Comparison of ENCODE assay signal across 9 cellular contexts in the genomic region with DNA sequence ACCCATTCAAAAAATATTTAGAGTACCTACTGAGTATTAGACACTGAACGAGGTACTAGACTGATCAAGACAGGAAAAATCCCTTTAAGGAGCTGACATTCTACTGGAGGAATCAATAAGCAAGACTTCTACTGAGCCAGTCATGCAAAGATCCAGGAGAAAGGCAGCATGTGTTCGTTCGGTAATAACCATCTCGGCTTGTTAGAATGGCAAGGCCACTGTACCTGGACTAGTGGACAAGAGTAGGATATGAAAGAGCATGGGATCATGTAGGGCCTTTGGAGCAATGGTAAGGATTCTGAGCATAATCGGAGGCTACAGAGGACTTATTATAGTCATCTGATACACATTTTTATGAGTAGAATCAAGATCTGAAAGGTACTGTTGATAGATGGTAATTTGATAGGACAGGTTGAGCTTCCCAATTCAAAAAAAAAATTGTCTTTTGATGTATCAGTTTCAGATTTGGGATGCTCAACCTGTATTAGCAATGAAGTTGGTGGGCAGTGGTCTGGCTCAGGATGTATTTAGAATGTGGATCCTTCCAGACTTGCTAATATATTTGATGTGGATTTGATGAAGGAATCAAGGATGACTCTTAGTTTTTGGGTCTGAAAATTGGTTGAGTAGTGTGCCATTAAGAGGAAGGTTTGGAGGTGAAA. TPM values are rescaled to one million over a fixed set of nuclear protein-coding genes. Genes with fewer than 3 reads are reported as not detected.
DNase-seq lines count a peak whose midpoint lies in the region; ATAC-seq, FAIRE-seq and TF ChIP-seq lines count a peak whose summit lies in the region.
"Had no signal": no experiment of that assay in that cellular context is flagged by ENCODE, and none has a peak within 500 bp of the region (broad histone marks: within the 10 kb centered on the region; RNA-seq: fewer than 3 reads in every experiment).

No MANE protein-coding gene starts in this region.

- no peak overlapping the region for H2BK20ac ChIP-seq in H1 (ENCODE audit: low read length)

- no peak overlapping the region for H2AFZ ChIP-seq in OCI-LY7 (ENCODE audit: low read length)
- no peak overlapping the region for H2AFZ ChIP-seq in H1 (ENCODE audit: low read length)

- TF ChIP-seq CTCF in OCI-LY7 (conservative IDR thresholded peaks at IDR 0.05; ENCODE audit: low read length), result no peak
- no peak for TF ChIP-seq CTCF in H1 (IDR thresholded peaks at IDR 0.05; ENCODE audit: control extremely low read depth in 1 of 3, insufficient read depth in 1 of 3, low read depth in 1 of 3, low read length in 3 of 3)
- TF ChIP-seq CTCF in spleen (IDR thresholded peaks at IDR 0.05 in 8 of 11, conservative IDR thresholded peaks at IDR 0.05 in 3 of 11), result no peak
- TF ChIP-seq CTCF in RWPE1 (conservative IDR thresholded peaks at IDR 0.05; ENCODE audit: low read depth), result no peak

- H3K18ac ChIP-seq in H1 (ENCODE audit: extremely low read depth, low read length), result no peak overlapping the region

- no peak overlapping the region for H2AK5ac ChIP-seq in H1 (ENCODE audit: low read depth, low read length)

- no peak overlapping the region for H3K14ac ChIP-seq in H1 (ENCODE audit: insufficient read length)

- H3K4me2 ChIP-seq in OCI-LY7 (ENCODE audit: low read length), result peak overlapping the region; percentile 85
- peak overlapping the region; percentile 75 to 82 for H3K4me2 ChIP-seq in H1 (ENCODE audit: insufficient read depth in 1 of 2, low read depth in 2 of 2, low read length in 2 of 2)

- peak in 1 of 2 experiments; percentile 49; a peak in 2 of 3 replicates for TF ChIP-seq POLR2A in H1 (IDR thresholded peaks at IDR 0.05; ENCODE audit: control extremely low read depth in 1 of 2, low read depth in 2 of 2, low read length in 2 of 2)
- TF ChIP-seq POLR2A in spleen (IDR thresholded peaks at IDR 0.05), result no peak

- TF ChIP-seq RAD21 in H1 (IDR thresholded peaks at IDR 0.05 in 1 of 2, conservative IDR thresholded peaks at IDR 0.05 in 1 of 2; ENCODE audit: low read depth in 2 of 2, low read length in 2 of 2), result no peak

- no peak overlapping the region for H3K9ac ChIP-seq in H1 (replicated peaks in 1 of 4; ENCODE audit: extremely low read depth in 1 of 4, low read depth in 3 of 4, low read length in 3 of 4)

- H4K5ac ChIP-seq in H1 (ENCODE audit: insufficient read length, low read depth, low read length), result no peak overlapping the region

- H3K4me3 ChIP-seq in OCI-LY7 (ENCODE audit: low read depth, low read length, poor library complexity, severe bottlenecking) (peak overlapping the region; percentile 88), H1 (ENCODE audit: extremely low read depth in 1 of 4, insufficient read depth in 2 of 4, low read depth in 3 of 4, low read length in 4 of 4) (peak overlapping the region in 1 of 4 experiments; percentile 87; a peak in 2 of 8 replicates), spleen (no peak overlapping the region)
- H3K4me3 ChIP-seq: lung had no signal

- H3K36me3 ChIP-seq in OCI-LY7 (ENCODE audit: insufficient read depth, low read length) (peaks cover 70% of the 10 kb centered on the region), H1 (ENCODE audit: control insufficient read depth in 2 of 4, insufficient read depth in 4 of 4, low read length in 3 of 4) (peaks cover 0 to 34% (median 6%) of the 10 kb centered on the region in 4 experiments; a peak in 5 of 8 replicates), spleen (peaks cover 0 to 46% (median 17%) of the 10 kb centered on the region in 6 donors)

- no peak overlapping the region for H2BK12ac ChIP-seq in H1 (ENCODE audit: low read depth, low read length)

- H3K79me1 ChIP-seq in H1 (ENCODE audit: low read depth, low read length), result no peaks in the 10 kb centered on the region; the same call in 1 of the 2 replicates

- no peak overlapping the region for H2BK5ac ChIP-seq in H1 (ENCODE audit: low read depth, low read length)

- no peaks in the 10 kb centered on the region for H3K27me3 ChIP-seq in H1 (replicated peaks in 1 of 4; ENCODE audit: control insufficient read depth in 3 of 4, extremely low read depth in 1 of 4, insufficient read depth in 3 of 4, low read length in 3 of 4)
- no peaks in the 10 kb centered on the region for H3K27me3 ChIP-seq in spleen (replicated peaks in 1 of 7)

- no peak overlapping the region for H3K56ac ChIP-seq in H1 (replicated peaks; ENCODE audit: insufficient read length, low read depth, low read length)

- BruUV-seq in OCI-LY7 (replicated peaks; lab: Mats Ljungman, UMichigan), result no TSS peak

- no peak overlapping the region for H2BK120ac ChIP-seq in H1 (replicated peaks; ENCODE audit: low read depth, low read length)

- 84% methylated on average over 5 of the region's 5 CpGs; no CpG with 5 or more reads in 1 of the 2 experiments for WGBS in H1 (ENCODE audit: extremely low coverage in 1 of 2, insufficient coverage in 1 of 2, insufficient read length in 1 of 2, insufficient replicate concordance in 2 of 2, low coverage in 1 of 2, low lambda C conversion rate in 2 of 2, missing lambda C conversion rate in 1 of 2), 2 experiments
- 72 to 85% (median 80%) methylated on average over 5 of the region's 5 CpGs for WGBS in spleen, 5 donors

- no peaks in the 10 kb centered on the region for H3K9me2 ChIP-seq in OCI-LY7 (ENCODE audit: insufficient read depth, low read length)

- H3K4me1 ChIP-seq in OCI-LY7 (ENCODE audit: insufficient read depth, low read length, poor library complexity, severe bottlenecking) (peaks cover 63% of the 10 kb centered on the region), H1 (replicated peaks in 1 of 4; ENCODE audit: control insufficient read depth in 3 of 4, insufficient read depth in 4 of 4, low read length in 3 of 4) (peaks cover 0 to 3% (median under 1%) of the 10 kb centered on the region in 4 experiments; a peak in 4 of 7 replicates), spleen (peaks cover 33 to 82% (median 54%) of the 10 kb centered on the region in 6 donors)

- no peak for ATAC-seq in GM18873 (IDR thresholded peaks at IDR 0.05; ENCODE audit: low FRiP score, unreplicated experiment)

- intact Hi-C loops in OCI-LY7 (cut with micrococcal nuclease; ENCODE audit: unreplicated experiment), result loop anchor here (10.0 kb wide), 1 partner anchor 967 kb away; no protein-coding TSS in a partner anchor
- intact Hi-C loops in spleen (cut with DNase I; ENCODE audit: low total_unique reads), result loop anchor here (10.0 kb wide), 1 partner anchor 127 kb away; a partner anchor contains a TSS

- no peak overlapping the region for H2BK15ac ChIP-seq in H1 (ENCODE audit: low read length)

- H3K23ac ChIP-seq in H1 (ENCODE audit: insufficient read length), result no peak overlapping the region

- H3K9me3 ChIP-seq in OCI-LY7 (ENCODE audit: low read length) (no peaks in the 10 kb centered on the region), H1 (ENCODE audit: insufficient read depth in 2 of 2, low read depth in 1 of 2, low read length in 1 of 2) (no peaks in the 10 kb centered on the region), spleen (no peaks in the 10 kb centered on the region)

- CTCF ChIA-PET in OCI-LY7 (lab: Charles Lee; ENCODE audit: unreplicated experiment) (interaction anchor here (1.2 to 1.4 kb wide), 2 partner anchors 36 to 205 kb away, joined by 3 read pairs; no protein-coding TSS in a partner anchor), H1 (lab: Charles Lee; ENCODE audit: partially characterized antibody) (interaction anchor here (0.9 to 1.2 kb wide), 3 partner anchors 9 to 36 kb away, joined by 3 read pairs; no protein-coding TSS in a partner anchor), RWPE1 (lab: Yijun Ruan, JAX) (interaction anchor here (1.0 kb wide), 1 partner anchor 10 kb away, joined by 4 read pairs; no protein-coding TSS in a partner anchor)

- H4K20me1 ChIP-seq in OCI-LY7 (ENCODE audit: insufficient read depth, low read length), result peaks cover 21% of the 10 kb centered on the region; the same call in 1 of the 2 replicates
- peaks cover 4 to 7% of the 10 kb centered on the region in 2 experiments for H4K20me1 ChIP-seq in H1 (replicated peaks in 1 of 2; ENCODE audit: control insufficient read depth in 1 of 2, insufficient read depth in 2 of 2, low read length in 2 of 2)

- POLR2A ChIA-PET in OCI-LY7 (lab: Charles Lee), result interaction anchor here (0.6 to 5.8 kb wide), 10 partner anchors 13 to 842 kb away, joined by 3 to 83 read pairs (median 4); a partner anchor contains a TSS
- POLR2A ChIA-PET in H1 (lab: Charles Lee; ENCODE audit: partially characterized antibody), result interaction anchor here (0.9 to 18.5 kb wide), 7 partner anchors 20 to 233 kb away, joined by 3 to 677 read pairs (median 10); a partner anchor contains a TSS
- POLR2A ChIA-PET in RWPE1 (lab: Yijun Ruan, JAX; ENCODE audit: low non-redundant PET), result no interaction called here

- H3K23me2 ChIP-seq in H1 (ENCODE audit: low read depth, low read length), result peaks cover 6% of the 10 kb centered on the region

- no peak overlapping the region for H4K91ac ChIP-seq in H1 (replicated peaks; ENCODE audit: insufficient read length, low read length)

- DNase-seq in NCI-H748 (lab: John Stamatoyannopoulos, UW; ENCODE audit: unreplicated experiment), result peak; percentile 12
- DNase-seq in NCI-H748 treated with DMSO at 0.1 percent for 48 hours (lab: John Stamatoyannopoulos, UW), result no peak
- DNase-seq in OCI-LY7 (ENCODE audit: low spot score), result peak; percentile 35
- no peak for DNase-seq in H1 (ENCODE audit: low read depth in 1 of 2, low spot score in 2 of 2)
- DNase-seq in spleen, result no peak
- DNase-seq in NCI-H1105 treated with DMSO at 0.1 percent for 48 hours (lab: John Stamatoyannopoulos, UW), result no peak
- no peak for DNase-seq in RWPE1 (ENCODE audit: low spot score)

- H3K27ac ChIP-seq in OCI-LY7 (ENCODE audit: low read depth, low read length, poor library complexity, severe bottlenecking) (peak overlapping the region; percentile 94), H1 (ENCODE audit: low read depth, low read length) (no peak overlapping the region), spleen (peak overlapping the region in 6 of 8 donors; percentile 0 to 99 (median 96)), RWPE1 (no peak overlapping the region)

- H3K79me2 ChIP-seq in OCI-LY7 (ENCODE audit: insufficient read depth, low read depth, low read length) (peaks cover 71% of the 10 kb centered on the region), H1 (ENCODE audit: control insufficient read depth in 1 of 2, insufficient read depth in 2 of 2, low read length in 2 of 2) (peaks cover 0 to 45% of the 10 kb centered on the region in 2 experiments; a peak in 3 of 4 replicates)

- no peak overlapping the region for H4K8ac ChIP-seq in H1 (ENCODE audit: extremely low read depth, insufficient read depth, low read length)

- H3K4ac ChIP-seq in H1 (replicated peaks; ENCODE audit: insufficient read length, low read depth, low read length), result no peak overlapping the region

- TF ChIP-seq EP300 in H1 (IDR thresholded peaks at IDR 0.05; ENCODE audit: borderline replicate concordance in 1 of 2, low read depth in 2 of 2, low read length in 2 of 2), result no peak

- no peak for FAIRE-seq in H1 (lab: Jason Lieb, UNC)

RNA-seq across cellular contexts. Expression of a gene that starts 2.3 kb away (rescaled TPM):
- total RNA-seq in OCI-LY7 (2014; rRNA removed; shearing (Covaris generic)), result 12.7 and 12.9 TPM in 2 replicates
- total RNA-seq in OCI-LY7 (2022), result 26.3 and 28.3 TPM in 2 replicates
- 28.8 and 33.6 TPM in 2 replicates for total RNA-seq in H1 (2021; fragmentation: NEBNext Ultra II Directional; extraction: Animal tissue kit (Norgen Biotek cat#: 25700))
- 11.7 and 17.5 TPM in 2 replicates for polyA plus RNA-seq in H1 (2011; rRNA removed)
- polyA plus RNA-seq in H1 (2011; cell fraction: cytosol; rRNA removed), result 33.1 TPM
- 6.2 TPM for polyA plus RNA-seq in H1 (2011; cell fraction: nucleus; rRNA removed)
- polyA plus RNA-seq in H1 (2012, experiment 1 of 2), result 18.0 to 39.2 TPM (median 20.0 TPM) in 4 replicates
- 6.5 TPM for polyA plus RNA-seq in H1 (2012, experiment 2 of 2)
- polyA plus RNA-seq in H1 (2013, experiment 1 of 2), result 42.7 TPM
- polyA plus RNA-seq in H1 (2013, experiment 2 of 2), result 43.3 TPM
- polyA minus RNA-seq in H1 (2011; rRNA and poly(A)+ RNA removed), result 6.9 and 7.0 TPM in 2 replicates
- 4.6 TPM for polyA minus RNA-seq in H1 (2011; cell fraction: cytosol; rRNA and poly(A)+ RNA removed)
- 26.7 TPM for polyA minus RNA-seq in H1 (2011; cell fraction: nucleus; rRNA and poly(A)+ RNA removed)
- 10 to 100 TPM; 20.7 to 30.9 (median 23.2) TPM for total RNA-seq in spleen
- polyA plus RNA-seq in spleen, result 10 to 100 TPM; 38.4 to 45.4 (median 39.6) TPM

RNA-seq across cellular contexts. Expression of a gene that starts 26.6 kb away (rescaled TPM):
- 426 and 592 TPM in 2 replicates for total RNA-seq in OCI-LY7 (2014; rRNA removed; shearing (Covaris generic))
- 610 and 650 TPM in 2 replicates for total RNA-seq in OCI-LY7 (2022)
- 606 and 614 TPM in 2 replicates for total RNA-seq in H1 (2021; fragmentation: NEBNext Ultra II Directional; extraction: Animal tissue kit (Norgen Biotek cat#: 25700))
- polyA plus RNA-seq in H1 (2011; rRNA removed), result 87.3 and 95.6 TPM in 2 replicates
- polyA plus RNA-seq in H1 (2011; cell fraction: cytosol; rRNA removed), result 240 TPM
- 179 TPM for polyA plus RNA-seq in H1 (2011; cell fraction: nucleus; rRNA removed)
- polyA plus RNA-seq in H1 (2012, experiment 1 of 2), result 452 to 699 TPM (median 531 TPM) in 4 replicates
- polyA plus RNA-seq in H1 (2012, experiment 2 of 2), result 85.9 TPM
- polyA plus RNA-seq in H1 (2013, experiment 1 of 2), result 352 TPM
- polyA plus RNA-seq in H1 (2013, experiment 2 of 2), result 353 TPM
- 235 and 263 TPM in 2 replicates for polyA minus RNA-seq in H1 (2011; rRNA and poly(A)+ RNA removed)
- polyA minus RNA-seq in H1 (2011; cell fraction: cytosol; rRNA and poly(A)+ RNA removed), result 285 TPM
- 272 TPM for polyA minus RNA-seq in H1 (2011; cell fraction: nucleus; rRNA and poly(A)+ RNA removed)
- total RNA-seq in spleen, result 100 to 1,000 TPM; 279 to 457 (median 350) TPM
- polyA plus RNA-seq in spleen, result 100 to 1,000 TPM; 121 to 156 (median 153) TPM

Comparison
In these comparisons a context has a peak if more than half of its experiments do, and no peak if none do; other contexts are left out.
1. DNase-seq: peak in NCI-H748 (single experiment) and OCI-LY7 (single experiment); none in NCI-H748 treated with DMSO at 0.1 percent for 48 hours (single experiment), H1 (0 of 2), spleen (single experiment), NCI-H1105 treated with DMSO at 0.1 percent for 48 hours (single experiment) and RWPE1 (single experiment).
2. H3K27ac ChIP-seq: peak in OCI-LY7 (single experiment) and spleen (6 of 8); none in H1 (single experiment) and RWPE1 (single experiment).